Comparison of ENCODE assay signal across 1 cellular context in genomic region chr12:28320353-28320752, GRCh38.
TF ChIP-seq lines count a peak whose summit lies in the region.

No MANE protein-coding gene starts in this region.

TF ChIP-seq in HepG2, 621 proteins besides CTCF, POLR2A, EP300 and RAD21 (continued from another document):
- TF ChIP-seq ZNF550 (CRISPR knock-in tag; IDR thresholded peaks at IDR 0.05; ENCODE audit: borderline replicate concordance) (no peak), MXI1 (IDR thresholded peaks at IDR 0.05; ENCODE audit: borderline replicate concordance, low read depth, low read length) (no peak), ZSCAN31 (CRISPR knock-in tag; IDR thresholded peaks at IDR 0.05; ENCODE audit: low read depth) (no peak), NFRKB (IDR thresholded peaks at IDR 0.05) (no peak)
